1 cellular context compared by ENCODE assay signal in the genomic region with DNA sequence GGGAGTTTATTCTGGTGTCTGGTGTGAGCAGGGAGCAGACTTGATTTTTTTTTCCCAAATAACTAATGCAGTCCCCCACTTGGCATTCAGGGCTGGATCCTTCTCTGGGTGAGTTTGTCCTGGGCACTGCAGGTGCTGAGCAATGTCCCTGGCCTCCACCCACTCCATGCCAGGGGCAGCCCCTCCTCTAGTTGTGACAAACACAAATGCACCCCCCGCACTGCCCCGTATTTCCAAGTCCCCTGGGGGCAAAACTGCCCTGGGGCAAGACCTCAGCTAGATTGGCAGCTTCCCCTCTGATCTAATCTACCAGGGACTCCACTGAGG.
TF ChIP-seq lines count a peak whose summit lies in the region.

No MANE protein-coding gene starts in this region.

TF ChIP-seq in IMR-90, 13 proteins besides CTCF, POLR2A, EP300 and RAD21:
- TF ChIP-seq, protein P1, sequence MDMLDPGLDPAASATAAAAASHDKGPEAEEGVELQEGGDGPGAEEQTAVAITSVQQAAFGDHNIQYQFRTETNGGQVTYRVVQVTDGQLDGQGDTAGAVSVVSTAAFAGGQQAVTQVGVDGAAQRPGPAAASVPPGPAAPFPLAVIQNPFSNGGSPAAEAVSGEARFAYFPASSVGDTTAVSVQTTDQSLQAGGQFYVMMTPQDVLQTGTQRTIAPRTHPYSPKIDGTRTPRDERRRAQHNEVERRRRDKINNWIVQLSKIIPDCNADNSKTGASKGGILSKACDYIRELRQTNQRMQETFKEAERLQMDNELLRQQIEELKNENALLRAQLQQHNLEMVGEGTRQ (IDR thresholded peaks at IDR 0.05; ENCODE audit: low read depth, low read length) = no peak
- TF ChIP-seq CEBPB (IDR thresholded peaks at IDR 0.05; ENCODE audit: low read depth, low read length) (no peak), NFE2L2 (IDR thresholded peaks at IDR 0.05; ENCODE audit: low read depth, low read length) (no peak), CHD1 (IDR thresholded peaks at IDR 0.05; ENCODE audit: low read depth, low read length) (no peak), RFX5 (IDR thresholded peaks at IDR 0.05; ENCODE audit: low read depth, low read length) (no peak), RCOR1 (IDR thresholded peaks at IDR 0.05; ENCODE audit: insufficient replicate concordance, low read length) (no peak), MAFK (IDR thresholded peaks at IDR 0.05; ENCODE audit: low read depth, low read length) (no peak), MAZ (IDR thresholded peaks at IDR 0.05; ENCODE audit: borderline replicate concordance, low read depth, low read length) (no peak), SMC3 (IDR thresholded peaks at IDR 0.05; ENCODE audit: low read depth, low read length) (no peak), BHLHE40 (IDR thresholded peaks at IDR 0.05; ENCODE audit: low read depth, low read length) (no peak), FOS (IDR thresholded peaks at IDR 0.05; ENCODE audit: low read depth, low read length) (no peak)
